In the genomic region with DNA sequence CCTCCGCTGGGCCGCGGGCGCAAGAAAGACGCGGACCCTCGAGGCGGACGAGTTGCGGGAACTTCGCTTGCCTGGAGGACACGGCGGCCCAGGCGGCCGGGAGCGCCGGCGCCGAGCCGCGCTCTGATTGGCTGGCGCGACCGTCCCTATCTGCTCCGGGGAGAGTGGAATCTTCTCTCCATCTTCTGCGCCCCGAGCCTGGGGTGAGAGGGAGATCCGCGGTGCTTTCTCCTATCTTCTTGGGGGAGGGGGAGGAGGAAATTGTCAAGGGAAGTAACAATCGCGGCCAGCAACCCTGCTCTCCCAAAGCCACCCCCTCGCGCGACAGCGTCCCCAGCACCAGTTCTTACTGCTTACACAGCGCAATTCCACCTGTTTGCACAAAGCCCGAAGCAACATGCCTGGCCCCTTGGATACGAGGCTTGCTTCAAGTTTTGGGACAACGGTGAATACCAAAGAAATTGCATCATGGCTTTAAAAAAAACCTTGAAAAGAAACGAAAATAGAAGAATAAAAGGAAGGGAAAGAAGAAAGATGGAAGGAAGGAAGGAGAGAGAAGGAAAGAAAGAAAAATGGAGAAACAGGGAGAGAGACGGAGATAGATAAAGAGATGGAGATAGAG, we compare ENCODE assay signal across 8 cellular contexts. TPM values are rescaled to one million over a fixed set of nuclear protein-coding genes. Genes with fewer than 3 reads are reported as not detected.
DNase-seq lines count a peak whose midpoint lies in the region; ATAC-seq, FAIRE-seq and TF ChIP-seq lines count a peak whose summit lies in the region.

No MANE protein-coding gene starts in this region.

- H3K4me1 Mint-ChIP-seq in naive thymus-derived CD4-positive, alpha-beta T cell, result peaks cover 10 to 47% (median 31%) of the 10 kb centered on the region in 7 donors

- H3K9me3 ChIP-seq in HUES48 (ENCODE audit: control insufficient read depth, insufficient read depth, low read length), result no peaks in the 10 kb centered on the region
- no peaks in the 10 kb centered on the region for H3K9me3 ChIP-seq in K562 (replicated peaks; ENCODE audit: control insufficient read depth, insufficient read depth, low read depth, low read length)
- H3K9me3 ChIP-seq in naive thymus-derived CD4-positive, alpha-beta T cell (ENCODE audit: control insufficient read depth in 2 of 3, low read length in 3 of 3), result peaks cover 0 to 5% (median 0%) of the 10 kb centered on the region in 3 experiments
- no peaks in the 10 kb centered on the region for H3K9me3 ChIP-seq in MG63

- CTCF ChIA-PET in K562 (lab: Yijun Ruan, JAX; ENCODE audit: low intra/inter-chr PET ratio), result no interaction called here
- CTCF ChIA-PET in naive thymus-derived CD4-positive, alpha-beta T cell (lab: Charles Lee), result no interaction called here

- ATAC-seq in K562, result peak; percentile 62
- ATAC-seq in naive thymus-derived CD4-positive, alpha-beta T cell, result no peak

- peaks cover 78 to 89% (median 84%) of the 10 kb centered on the region in 5 donors for H3K27me3 Mint-ChIP-seq in naive thymus-derived CD4-positive, alpha-beta T cell

- no peaks in the 10 kb centered on the region for H3K9me1 ChIP-seq in K562 (ENCODE audit: control insufficient read depth, insufficient read depth, low read length)

- no peak for FAIRE-seq in K562 (lab: Jason Lieb, UNC)

- no peak for TF ChIP-seq CTCF in K562 (IDR thresholded peaks at IDR 0.05 in 2 of 3, conservative IDR thresholded peaks at IDR 0.05 in 1 of 3; ENCODE audit: insufficient read depth in 2 of 3, low read depth in 1 of 3, low read length in 3 of 3)
- TF ChIP-seq CTCF in brain microvascular endothelial cell (IDR thresholded peaks at IDR 0.05; ENCODE audit: low read depth, low read length, missing control alignments), result no peak

- no peak for TF ChIP-seq EP300 in K562 (IDR thresholded peaks at IDR 0.05; ENCODE audit: low read length)

- no peaks in the 10 kb centered on the region for H4K20me1 ChIP-seq in K562 (replicated peaks; ENCODE audit: control insufficient read depth, insufficient read depth, low read length)

- no peaks in the 10 kb centered on the region for H3K36me3 ChIP-seq in HUES48 (ENCODE audit: control insufficient read depth, insufficient read depth, low read length)
- H3K36me3 ChIP-seq in K562 (ENCODE audit: control insufficient read depth, insufficient read depth, low read length), result no peaks in the 10 kb centered on the region
- no peaks in the 10 kb centered on the region for H3K36me3 ChIP-seq in naive thymus-derived CD4-positive, alpha-beta T cell (ENCODE audit: control insufficient read depth in 2 of 3, insufficient read depth in 3 of 3, low read length in 3 of 3)
- no peaks in the 10 kb centered on the region for H3K36me3 ChIP-seq in brain microvascular endothelial cell (replicated peaks)
- no peaks in the 10 kb centered on the region for H3K36me3 ChIP-seq in MG63

- H3K79me2 ChIP-seq in K562 (ENCODE audit: control insufficient read depth, insufficient read depth, low read length), result no peaks in the 10 kb centered on the region

- POLR2A ChIA-PET in K562 (lab: Yijun Ruan, JAX), result no interaction called here
- POLR2A ChIA-PET in naive thymus-derived CD4-positive, alpha-beta T cell (lab: Charles Lee), result no interaction called here

- no peak for TF ChIP-seq RAD21 in K562 (CRISPR knock-in tag; conservative IDR thresholded peaks at IDR 0.05 in 1 of 2, IDR thresholded peaks at IDR 0.05 in 1 of 2)

- intact Hi-C loops in K562 (cut with micrococcal nuclease), result loop anchor here (5.0 kb wide), 1 partner anchor 45 kb away; no protein-coding TSS in a partner anchor
- intact Hi-C loops in naive thymus-derived CD4-positive, alpha-beta T cell (cut with micrococcal nuclease), result loop anchor here in 1 of 2 donors (5.0 to 10.0 kb wide), 2 partner anchors 260 to 1483 kb away; partner anchors contain the start of gene GPC6

- WGBS in K562 (ENCODE audit: insufficient coverage, low coverage, missing lambda C conversion rate), result under 1% methylated on average over 19 of the region's 41 CpGs

- peak overlapping the region; percentile 20 to 72 (median 61) for H3K4me3 Mint-ChIP-seq in naive thymus-derived CD4-positive, alpha-beta T cell

- peak overlapping the region; percentile 80 for H3K4me3 ChIP-seq in HUES48 (ENCODE audit: low read depth, low read length)
- no peak overlapping the region for H3K4me3 ChIP-seq in K562
- no peak overlapping the region for H3K4me3 ChIP-seq in naive thymus-derived CD4-positive, alpha-beta T cell (ENCODE audit: low read length)
- no peak overlapping the region for H3K4me3 ChIP-seq in brain microvascular endothelial cell (ENCODE audit: low read depth, low read length)
- no peak overlapping the region for H3K4me3 ChIP-seq in MG63

- no peak overlapping the region for H2AFZ ChIP-seq in K562 (ENCODE audit: low read depth, low read length)

- DNase-seq in COLO668 (lab: John Stamatoyannopoulos, UW; ENCODE audit: unreplicated experiment), result peak; percentile 91
- DNase-seq in K562 (ENCODE audit: extremely low read depth in 1 of 4, low spot score in 3 of 4), result peak in 3 of 4 experiments; percentile 58 to 62 (median 62)
- no peak for DNase-seq in naive thymus-derived CD4-positive, alpha-beta T cell
- no peak for DNase-seq in occipital lobe (lab: John Stamatoyannopoulos, UW)
- no peak for DNase-seq in brain microvascular endothelial cell
- DNase-seq in A172 (ENCODE audit: low spot score), result no peak
- no peak for DNase-seq in MG63

- peak overlapping the region in 1 of 9 donors; percentile 47 for H3K27ac Mint-ChIP-seq in naive thymus-derived CD4-positive, alpha-beta T cell

- peak overlapping the region; percentile 37; the same call in 1 of the 2 replicates for H3K4me2 ChIP-seq in K562 (ENCODE audit: insufficient read depth, low read length)

- peaks cover 84% of the 10 kb centered on the region for H3K27me3 ChIP-seq in HUES48 (ENCODE audit: control insufficient read depth, insufficient read depth, low read length)
- H3K27me3 ChIP-seq in K562 (ENCODE audit: control insufficient read depth in 2 of 2, insufficient read depth in 2 of 2, low read length in 2 of 2), result peaks cover 30 to 40% of the 10 kb centered on the region in 2 experiments; a peak in 4 of 5 replicates
- peaks cover 4 to 47% of the 10 kb centered on the region in 2 donors for H3K27me3 ChIP-seq in naive thymus-derived CD4-positive, alpha-beta T cell (ENCODE audit: control insufficient read depth in 2 of 2, insufficient read depth in 2 of 2, low read length in 2 of 2)
- H3K27me3 ChIP-seq in brain microvascular endothelial cell (replicated peaks), result peaks cover 89% of the 10 kb centered on the region
- peaks cover 82% of the 10 kb centered on the region for H3K27me3 ChIP-seq in MG63

- H3K4me1 ChIP-seq in HUES48 (ENCODE audit: control insufficient read depth, insufficient read depth, low read length), result peaks cover 63% of the 10 kb centered on the region
- H3K4me1 ChIP-seq in K562 (replicated peaks in 1 of 2; ENCODE audit: control insufficient read depth in 2 of 2, insufficient read depth in 2 of 2, low read length in 2 of 2), result peaks cover 2 to 25% of the 10 kb centered on the region in 2 experiments; a peak in 2 of 5 replicates
- no peaks in the 10 kb centered on the region for H3K4me1 ChIP-seq in naive thymus-derived CD4-positive, alpha-beta T cell (ENCODE audit: control insufficient read depth in 2 of 2, insufficient read depth in 2 of 2, low read length in 2 of 2)

- no peak for TF ChIP-seq POLR2A in K562 (conservative IDR thresholded peaks at IDR 0.05)

- H3K27ac ChIP-seq in HUES48 (ENCODE audit: low read depth, low read length) (peak overlapping the region; percentile 78), K562 (ENCODE audit: extremely low read depth, low read depth, low read length) (no peak overlapping the region), brain microvascular endothelial cell (no peak overlapping the region)
- no peak overlapping the region for H3K27ac ChIP-seq in naive thymus-derived CD4-positive, alpha-beta T cell (ENCODE audit: low read depth, low read length)

- H3K9ac ChIP-seq in HUES48 (ENCODE audit: low read depth, low read length), result peak overlapping the region; percentile 60
- peak overlapping the region in 1 of 2 experiments; percentile 20; a peak in 1 of 4 replicates for H3K9ac ChIP-seq in K562 (ENCODE audit: insufficient read depth in 1 of 2, low read depth in 2 of 2, low read length in 2 of 2)

- H3K9me3 Mint-ChIP-seq in naive thymus-derived CD4-positive, alpha-beta T cell, result peaks cover 0 to 51% (median 8%) of the 10 kb centered on the region in 11 donors

- BruUV-seq in K562 (replicated peaks; lab: Mats Ljungman, UMichigan), result no TSS peak

- in situ Hi-C loops in K562 (cut with MboI) (no loop called here), brain microvascular endothelial cell (cut with HindIII; ENCODE audit: low pct_ligation_motif_present, low sequenced_read_pairs) (no loop called here)

- H3K36me3 Mint-ChIP-seq in naive thymus-derived CD4-positive, alpha-beta T cell, result peaks cover 0 to 9% (median 4%) of the 10 kb centered on the region in 5 donors

TF ChIP-seq in K562, 482 proteins besides CTCF, POLR2A, EP300 and RAD21 (continues in another document):
- TF ChIP-seq CTBP1 (IDR thresholded peaks at IDR 0.05; ENCODE audit: borderline replicate concordance), result peak; percentile 45; the same call in 1 of the 2 replicates
- peak; percentile 82 for TF ChIP-seq MECOM (CRISPR knock-in tag; IDR thresholded peaks at IDR 0.05)

RNA-seq across cellular contexts. Expression of gene SOX21, which starts 4.8 kb away (rescaled TPM):
- not detected in 2 replicates for total RNA-seq in K562 (2011; cell fraction: chromatin; rRNA removed; ENCODE audit: low replicate concordance)
- 0.17 TPM in 1 of 2 replicates, not detected in the other for total RNA-seq in K562 (2011; cell fraction: nucleolus; rRNA removed)
- 0.23 TPM in 1 of 2 replicates, not detected in the other for total RNA-seq in K562 (2011; cell fraction: nucleoplasm; rRNA removed)
- not detected in 2 replicates for total RNA-seq in K562 (2014; rRNA removed)
- total RNA-seq in K562 (2014; rRNA removed; fragmentation: Illumina TruSeq; extraction: Trizol), result not detected in 2 replicates
- total RNA-seq in K562 (2015; rRNA removed; fragmentation: Illumina TruSeq; extraction: Trizol), result 0.07 and 0.08 TPM in 2 replicates
- not detected in 2 replicates for total RNA-seq in K562 (2021)
- polyA plus RNA-seq in K562 (2011; rRNA removed), result not detected in 2 replicates
- 0.01 TPM in 1 of 2 replicates, not detected in the other for polyA plus RNA-seq in K562 (2011; cell fraction: cytosol; rRNA removed)
- polyA plus RNA-seq in K562 (2011; cell fraction: nucleus; rRNA removed), result 0.10 TPM in 1 of 2 replicates, not detected in the other
- polyA plus RNA-seq in K562 (2012), result 0.07 and 0.18 TPM in 2 replicates
- not detected in 2 replicates for polyA plus RNA-seq in K562 (2014; fragmentation: Illumina TruSeq; extraction: Trizol)
- not detected for polyA plus RNA-seq in K562 (2014; fragmentation: Nextera tagmentation; extraction: Ambion mirVana)
- 0.04 TPM in 1 of 2 replicates, not detected in the other for polyA plus RNA-seq in K562 (2014; rRNA removed)
- not detected in 2 replicates for polyA minus RNA-seq in K562 (2011; rRNA and poly(A)+ RNA removed)
- polyA minus RNA-seq in K562 (2011; cell fraction: cytosol; rRNA and poly(A)+ RNA removed), result not detected in 2 replicates
- not detected in 2 replicates for polyA minus RNA-seq in K562 (2011; cell fraction: nucleus; rRNA and poly(A)+ RNA removed)
- total RNA-seq in naive thymus-derived CD4-positive, alpha-beta T cell, result not detected
- polyA plus RNA-seq in naive thymus-derived CD4-positive, alpha-beta T cell, result not detected
- total RNA-seq in occipital lobe, result 4.2 TPM
- not detected in 2 replicates for total RNA-seq in A172 (2014; rRNA removed; shearing (Covaris generic))
- total RNA-seq in MG63 (2014; rRNA removed; shearing (Covaris generic); ENCODE audit: low replicate concordance), result not detected in 2 replicates

Comparison
In these comparisons a context has a peak if more than half of its experiments do, and no peak if none do; other contexts are left out.
1. DNase-seq: peak in COLO668 (single experiment) and K562 (3 of 4); none in naive thymus-derived CD4-positive, alpha-beta T cell (0 of 9), occipital lobe (single experiment), brain microvascular endothelial cell (single experiment), A172 (single experiment) and MG63 (single experiment).